Comparison of ENCODE assay signal across 11 cellular contexts in the genomic region with DNA sequence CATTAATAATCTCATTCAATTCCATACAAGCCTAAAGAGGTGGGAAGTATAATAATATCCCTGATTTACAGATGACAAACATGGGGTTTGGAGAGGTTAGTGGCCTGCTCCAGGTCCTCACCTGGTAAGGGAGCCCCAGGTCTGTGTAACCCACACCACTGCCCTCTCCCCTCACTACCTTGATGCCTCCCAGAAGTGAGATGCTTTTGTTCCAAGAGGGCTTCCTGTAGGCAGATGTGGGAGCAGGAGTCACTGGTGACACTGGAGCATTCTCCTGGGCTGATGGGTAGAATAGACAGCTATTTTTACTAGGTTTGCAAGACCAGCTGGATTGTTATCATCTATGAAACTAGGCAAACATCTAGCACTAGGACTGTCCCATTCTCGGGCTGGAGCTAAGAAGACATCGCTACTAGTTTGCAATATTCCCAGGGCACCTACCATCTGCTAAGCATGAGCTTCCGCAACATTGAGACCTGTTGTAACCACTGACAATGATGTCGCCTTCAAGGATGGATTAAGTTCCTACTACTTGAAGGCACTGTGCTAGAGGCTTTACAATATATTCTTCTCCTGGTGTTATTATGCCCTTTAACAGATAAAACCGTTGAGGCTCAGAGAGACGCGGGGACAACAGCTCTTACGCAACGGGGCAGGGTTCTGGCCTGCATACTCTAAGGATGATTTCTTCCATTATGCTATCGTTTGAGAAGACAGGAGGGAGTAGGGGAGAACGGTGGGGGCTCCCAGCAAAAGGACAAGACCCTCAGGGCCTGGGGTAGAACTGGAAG. TPM values are rescaled to one million over a fixed set of nuclear protein-coding genes. Genes with fewer than 3 reads are reported as not detected.
A peak's percentile ranks its signal among the peaks of the same experiment; 100 is the strongest.
DNase-seq lines count a peak whose midpoint lies in the region; ATAC-seq, FAIRE-seq and TF ChIP-seq lines count a peak whose summit lies in the region.
"Had no signal": no experiment of that assay in that cellular context is flagged by ENCODE, and none has a peak within 500 bp of the region (broad histone marks: within the 10 kb centered on the region; RNA-seq: fewer than 3 reads in every experiment).

No MANE protein-coding gene starts in this region.

- peak overlapping the region; percentile 10 for H3K4me3 Mint-ChIP-seq in activated CD4-positive, alpha-beta T cell treated with anti-CD3 and anti-CD28 coated beads, Interleukin-2, amount 10 ng/mL, durations not matched to agents 24 days and 14 days
- H3K4me3 Mint-ChIP-seq in H9 (peak overlapping the region in 1 of 2 experiments; percentile 59; a peak in 2 of 5 replicates), endodermal cell (no peak overlapping the region)

- H3K14ac ChIP-seq in H9 (ENCODE audit: insufficient read depth, low read length): no peak overlapping the region

- no peak for TF ChIP-seq POLR2A in GM12878 (IDR thresholded peaks at IDR 0.05; ENCODE audit: low read depth, low read length)

- H3K79me2 ChIP-seq in H9 (ENCODE audit: insufficient read depth, low read length) (no peaks in the 10 kb centered on the region), GM12878 (ENCODE audit: control insufficient read depth, insufficient read depth, low read length) (no peaks in the 10 kb centered on the region), osteoblast (ENCODE audit: insufficient read depth, low read length) (no peaks in the 10 kb centered on the region)

- H4K20me1 ChIP-seq in H9 (ENCODE audit: control insufficient read depth, insufficient read depth, insufficient read length) (no peaks in the 10 kb centered on the region), GM12878 (ENCODE audit: control insufficient read depth, insufficient read depth) (no peaks in the 10 kb centered on the region), osteoblast (ENCODE audit: insufficient read depth, low read length) (no peaks in the 10 kb centered on the region)

- no peak overlapping the region for H2BK120ac ChIP-seq in H9 (ENCODE audit: low read depth, low read length, poor library complexity, severe bottlenecking)

- no peak overlapping the region for H4K91ac ChIP-seq in H9 (ENCODE audit: insufficient read length, low read depth, low read length)

- no CpG with 5 or more reads among the region's 11 CpGs for WGBS in H9 (ENCODE audit: extremely low coverage, insufficient read length, low lambda C conversion rate)
- 65% methylated on average over 11 of the region's 11 CpGs for WGBS in GM12878 (ENCODE audit: insufficient coverage, insufficient replicate concordance, low lambda C conversion rate, missing lambda C conversion rate)
- 74 to 83% methylated on average over 10 to 11 of the region's 11 CpGs for WGBS in endodermal cell (ENCODE audit: insufficient coverage in 1 of 2, insufficient read length in 1 of 2), 2 experiments

- H2AK5ac ChIP-seq in H9 (ENCODE audit: insufficient read length, low read length): no peak overlapping the region

- H2BK15ac ChIP-seq in H9 (ENCODE audit: low read depth, low read length): no peak overlapping the region

- H3K56ac ChIP-seq in H9 (ENCODE audit: insufficient read length, low read depth, low read length): no peak overlapping the region

- in situ Hi-C loops in GM12878 (cut with MboI): loop anchor here (5.0 kb wide), 1 partner anchor 333 kb away; no protein-coding TSS in a partner anchor

- H3K23ac ChIP-seq in H9 (ENCODE audit: insufficient read length, low read depth, low read length): no peak overlapping the region

- H3K27ac Mint-ChIP-seq in activated CD4-positive, alpha-beta T cell treated with anti-CD3 and anti-CD28 coated beads, Interleukin-2, amount 10 ng/mL, durations not matched to agents 24 days and 14 days: no peak overlapping the region
- H3K27ac Mint-ChIP-seq in H9 (no peak overlapping the region; a peak in 1 of 7 replicates), endodermal cell (no peak overlapping the region)
- H3K27ac Mint-ChIP-seq: activated naive CD8-positive, alpha-beta T cell had no signal

- H3K36me3 ChIP-seq in GM12878 (ENCODE audit: control insufficient read depth in 2 of 2, insufficient read depth in 2 of 2, low read length in 1 of 2) (no peaks in the 10 kb centered on the region), osteoblast (ENCODE audit: insufficient read depth, low read length) (no peaks in the 10 kb centered on the region), endodermal cell (ENCODE audit: control insufficient read depth, insufficient read depth, low read length) (no peaks in the 10 kb centered on the region)

- peaks cover 23% of the 10 kb centered on the region for H3K4me1 Mint-ChIP-seq in activated CD4-positive, alpha-beta T cell treated with anti-CD3 and anti-CD28 coated beads, Interleukin-2, amount 10 ng/mL, durations not matched to agents 24 days and 14 days
- H3K4me1 Mint-ChIP-seq in H9 (peaks cover 14 to 17% of the 10 kb centered on the region in 2 experiments), endodermal cell (peaks cover 30% of the 10 kb centered on the region)

- H3K27me3 Mint-ChIP-seq in activated CD4-positive, alpha-beta T cell treated with anti-CD3 and anti-CD28 coated beads, Interleukin-2, amount 10 ng/mL, durations not matched to agents 24 days and 14 days: peaks cover 30% of the 10 kb centered on the region
- peaks cover 43% of the 10 kb centered on the region for H3K27me3 Mint-ChIP-seq in H9 (ENCODE audit: low read depth)
- H3K27me3 Mint-ChIP-seq in endodermal cell (ENCODE audit: insufficient read depth): peaks cover 31% of the 10 kb centered on the region
- H3K27me3 Mint-ChIP-seq: activated naive CD8-positive, alpha-beta T cell had no signal

- no peak for ATAC-seq in GM12878

- no peak for TF ChIP-seq CTCF in H9 (conservative IDR thresholded peaks at IDR 0.05)
- no peak for TF ChIP-seq CTCF in GM12878 (IDR thresholded peaks at IDR 0.05 in 2 of 3, conservative IDR thresholded peaks at IDR 0.05 in 1 of 3; ENCODE audit: control insufficient read depth in 2 of 3, extremely low read depth in 1 of 3, insufficient read depth in 1 of 3, low read depth in 3 of 3, low read length in 3 of 3)
- TF ChIP-seq CTCF in osteoblast (IDR thresholded peaks at IDR 0.05; ENCODE audit: extremely low read depth, low read depth, low read length): no peak
- no peak for TF ChIP-seq CTCF in endodermal cell (conservative IDR thresholded peaks at IDR 0.05)

- H2BK20ac ChIP-seq in H9 (ENCODE audit: low read depth, low read length, poor library complexity, severe bottlenecking): no peak overlapping the region

- DNase-seq in activated CD4-positive, alpha-beta T cell treated with anti-CD3 and anti-CD28 coated beads, Interleukin-2, amount 10 ng/mL, durations not matched to agents 24 days and 14 days: no peak
- no peak for DNase-seq in activated CD4-positive, alpha-beta T cell treated with anti-CD3 and anti-CD28 coated beads for 48 hours
- DNase-seq in H9: peak; percentile 3
- no peak for DNase-seq in GM12878 (ENCODE audit: low read depth, low spot score)
- no peak for DNase-seq in osteoblast (ENCODE audit: insufficient read length, low spot score, missing footprints)
- no peak for DNase-seq in NCI-H1436 (lab: John Stamatoyannopoulos, UW)
- DNase-seq in NCI-H2029 (lab: John Stamatoyannopoulos, UW): no peak
- DNase-seq in endodermal cell: no peak
- DNase-seq: NCI-H187 treated with DMSO at 0.1 percent for 48 hours had no signal

- CTCF ChIA-PET in GM12878 (lab: Yijun Ruan, JAX): interaction anchor here (0.6 to 5.6 kb wide), 77 partner anchors 8 to 983 kb away, joined by 3 to 103 read pairs (median 5); partner anchors contain the start of genes ATF3, BATF3, NSL1 and TATDN3

- no peak for TF ChIP-seq RAD21 in GM12878 (IDR thresholded peaks at IDR 0.05; ENCODE audit: insufficient read depth, low read depth, low read length)

- no peak for TF ChIP-seq EP300 in GM12878 (IDR thresholded peaks at IDR 0.05; ENCODE audit: borderline replicate concordance in 1 of 2, control insufficient read depth in 1 of 2, low read depth in 2 of 2, low read length in 2 of 2)

- H2BK5ac ChIP-seq in H9 (ENCODE audit: insufficient read length, low read length): no peak overlapping the region

- no TSS peak for BruUV-seq in GM12878 (replicated peaks; lab: Mats Ljungman, UMichigan)

- RAD21 ChIA-PET in GM12878 (lab: Charles Lee; ENCODE audit: unreplicated experiment): interaction anchor here (0.6 to 5.3 kb wide), 55 partner anchors 9 to 984 kb away, joined by 3 to 66 read pairs (median 5); partner anchors contain the start of genes ATF3 and BATF3

- H2AFZ ChIP-seq in H9 (ENCODE audit: low read length) (no peak overlapping the region), GM12878 (ENCODE audit: control insufficient read depth, low read depth, low read length) (peak overlapping the region; percentile 89; the same call in 1 of the 2 replicates), osteoblast (ENCODE audit: low read length) (no peak overlapping the region)

- H3K27ac ChIP-seq in H9 (ENCODE audit: insufficient read length, low read depth, low read length) (no peak overlapping the region), GM12878 (ENCODE audit: control insufficient read depth, insufficient read depth) (no peak overlapping the region), osteoblast (ENCODE audit: low read depth, low read length) (no peak overlapping the region), endodermal cell (ENCODE audit: low read depth, low read length) (no peak overlapping the region)

- no peak overlapping the region for H3T11ph ChIP-seq in H9 (ENCODE audit: low read length)

- no peak overlapping the region for H4K5ac ChIP-seq in H9 (ENCODE audit: insufficient read length, low read depth, low read length)

- no peaks in the 10 kb centered on the region for H3K79me1 ChIP-seq in H9 (ENCODE audit: insufficient read depth, low read depth, low read length, poor library complexity, severe bottlenecking)

- SMC1A ChIA-PET in GM12878 (lab: Charles Lee; ENCODE audit: uncharacterized antibody, unreplicated experiment): interaction anchor here (0.5 to 5.7 kb wide), 44 partner anchors 9 to 1011 kb away, joined by 3 to 80 read pairs (median 5); partner anchors contain the start of genes BATF3, NSL1 and TATDN3

- H3K4me3 ChIP-seq in GM12878: no peak overlapping the region
- no peak overlapping the region for H3K4me3 ChIP-seq in osteoblast (ENCODE audit: insufficient read depth, low read length)
- no peak overlapping the region for H3K4me3 ChIP-seq in endodermal cell (ENCODE audit: low read length)

- POLR2A ChIA-PET in GM12878 (lab: Charles Lee): interaction anchor here (0.5 to 1.6 kb wide), 2 partner anchors 187 to 880 kb away, joined by 3 to 4 read pairs; no protein-coding TSS in a partner anchor

- H3K9ac ChIP-seq in H9 (ENCODE audit: extremely low read depth, insufficient read length, low read length) (no peak overlapping the region), GM12878 (ENCODE audit: control insufficient read depth, insufficient read depth, low read length) (no peak overlapping the region), endodermal cell (ENCODE audit: extremely low read depth, low read length, poor library complexity, severe bottlenecking) (no peak overlapping the region)

- H3K36me3 Mint-ChIP-seq in activated CD4-positive, alpha-beta T cell treated with anti-CD3 and anti-CD28 coated beads, Interleukin-2, amount 10 ng/mL, durations not matched to agents 24 days and 14 days (ENCODE audit: low read depth): no peaks in the 10 kb centered on the region
- H3K36me3 Mint-ChIP-seq in H9 (ENCODE audit: insufficient read depth in 1 of 3, low read depth in 3 of 3): peaks cover 0 to 6% (median 0%) of the 10 kb centered on the region in 3 experiments; a peak in 2 of 7 replicates
- H3K36me3 Mint-ChIP-seq in endodermal cell (ENCODE audit: low read depth): no peaks in the 10 kb centered on the region
- H3K36me3 Mint-ChIP-seq: activated naive CD8-positive, alpha-beta T cell had no signal

- H3K9me3 Mint-ChIP-seq in activated CD4-positive, alpha-beta T cell treated with anti-CD3 and anti-CD28 coated beads, Interleukin-2, amount 10 ng/mL, durations not matched to agents 24 days and 14 days: no peaks in the 10 kb centered on the region
- H3K9me3 Mint-ChIP-seq in H9: peaks cover 0 to 5% of the 10 kb centered on the region in 2 experiments; a peak in 2 of 5 replicates
- H3K9me3 Mint-ChIP-seq in endodermal cell: peaks cover 6% of the 10 kb centered on the region

- no peak overlapping the region for H4K8ac ChIP-seq in H9 (replicated peaks; ENCODE audit: insufficient read length, low read depth, low read length)

- no peaks in the 10 kb centered on the region; the same call in 1 of the 2 replicates for H3K4me1 ChIP-seq in H9 (ENCODE audit: insufficient read depth, low read length)
- H3K4me1 ChIP-seq in GM12878 (ENCODE audit: control insufficient read depth, insufficient read depth, low read length): peaks cover 24% of the 10 kb centered on the region
- peaks cover 24% of the 10 kb centered on the region for H3K4me1 ChIP-seq in osteoblast (ENCODE audit: insufficient read depth, low read length)
- peaks cover 21% of the 10 kb centered on the region for H3K4me1 ChIP-seq in endodermal cell (ENCODE audit: control insufficient read depth, insufficient read depth, low read length)

- FAIRE-seq in GM12878 (lab: Jason Lieb, UNC): no peak
- FAIRE-seq: colon had no signal

- no peak overlapping the region for H2BK12ac ChIP-seq in H9 (ENCODE audit: insufficient read length, low read depth, low read length)

- intact Hi-C loops in activated CD4-positive, alpha-beta T cell treated with anti-CD3 and anti-CD28 coated beads, Interleukin-2, amount 10 ng/mL, durations not matched to agents 24 days and 14 days (cut with micrococcal nuclease): loop anchor here (1.0 kb wide), 4 partner anchors 35 to 331 kb away; partner anchors contain the start of gene BATF3
- intact Hi-C loops in GM12878 (cut with micrococcal nuclease; ENCODE audit: unreplicated experiment): loop anchor here (1.0 to 10.0 kb wide), 6 partner anchors 35 to 400 kb away; partner anchors contain the start of gene BATF3

- H3K27me3 ChIP-seq in H9 (ENCODE audit: insufficient read depth, low read length) (no peaks in the 10 kb centered on the region; the same call in 1 of the 2 replicates), GM12878 (replicated peaks in 1 of 2; ENCODE audit: control insufficient read depth in 2 of 2, insufficient read depth in 2 of 2, low read length in 1 of 2) (no peaks in the 10 kb centered on the region), osteoblast (ENCODE audit: insufficient read depth, low read length) (no peaks in the 10 kb centered on the region), endodermal cell (ENCODE audit: control insufficient read depth, insufficient read depth, low read length, poor library complexity, severe bottlenecking) (no peaks in the 10 kb centered on the region)

- H3K18ac ChIP-seq in H9 (ENCODE audit: insufficient read length, low read depth, low read length): no peak overlapping the region

- H3K9me3 ChIP-seq in H9 (ENCODE audit: control insufficient read depth, low read depth, low read length) (no peaks in the 10 kb centered on the region), GM12878 (replicated peaks; ENCODE audit: control insufficient read depth, insufficient read depth, low read length) (no peaks in the 10 kb centered on the region), osteoblast (ENCODE audit: low read depth, low read length) (no peaks in the 10 kb centered on the region), endodermal cell (ENCODE audit: control insufficient read depth, low read length) (no peaks in the 10 kb centered on the region)

- H3K23me2 ChIP-seq in H9 (ENCODE audit: insufficient read length, low read depth, low read length, poor library complexity, severe bottlenecking): no peaks in the 10 kb centered on the region

- H3K4ac ChIP-seq in H9 (ENCODE audit: low read depth, low read length): no peak overlapping the region

- no peak overlapping the region for H3K4me2 ChIP-seq in H9 (ENCODE audit: insufficient read depth, insufficient read length, low read length)
- 0 out of 2 replicates have a peak overlapping the region, but pooled peaks have one; percentile 5 for H3K4me2 ChIP-seq in GM12878 (ENCODE audit: control insufficient read depth, insufficient read depth)
- peak overlapping the region; percentile 85 for H3K4me2 ChIP-seq in osteoblast (ENCODE audit: insufficient read depth, low read length)

RNA-seq across cellular contexts. Expression of gene BATF3, which starts 35.0 kb away (rescaled TPM):
- 100.0 and 100 TPM in 2 replicates for total RNA-seq in activated CD4-positive, alpha-beta T cell treated with anti-CD3 and anti-CD28 coated beads, Interleukin-2, amount 10 ng/mL, durations not matched to agents 24 days and 14 days
- total RNA-seq in H9 (2021) (2.1 and 2.2 TPM in 2 replicates), GM12878 (2014; rRNA removed) (41.9 and 50.4 TPM in 2 replicates), GM12878 (2014; rRNA removed; fragmentation: Illumina TruSeq; extraction: Trizol) (28.7 and 30.6 TPM in 2 replicates), GM12878 (2021) (44.9 and 47.5 TPM in 2 replicates), osteoblast (0.36 and 0.59 TPM in 2 replicates), endodermal cell (1 to 10 TPM; 1.5 to 4.0 TPM)
- total RNA-seq in GM12878 (2013; cell fraction: nucleolus; rRNA removed): 10.3 and 10.7 TPM in 2 replicates
- 9.6 TPM for polyA plus RNA-seq in GM12878 (2011; ENCODE audit: low read depth)
- polyA plus RNA-seq in GM12878 (2011; rRNA removed) (15.1 and 25.6 TPM in 2 replicates), GM12878 (2014; fragmentation: Illumina TruSeq; extraction: Trizol) (7.6 and 31.1 TPM in 2 replicates), GM12878 (2014; fragmentation: Nextera tagmentation; extraction: Ambion mirVana) (10 to 100 TPM; 11.1 to 12.3 TPM), GM12878 (2014; rRNA removed) (56.7 and 56.8 TPM in 2 replicates), GM12878 (2016; fragmentation: Nextera tagmentation; extraction: Ambion mirVana) (10 to 100 TPM; 20.4 to 33.2 TPM)
- polyA plus RNA-seq in GM12878 (2011; cell fraction: cytosol; rRNA removed): 31.7 and 44.5 TPM in 2 replicates
- 26.0 and 28.6 TPM in 2 replicates for polyA plus RNA-seq in GM12878 (2011; cell fraction: nucleus; rRNA removed)
- 7.8 and 9.7 TPM in 2 replicates for polyA plus RNA-seq in GM12878 (2012)
- polyA minus RNA-seq in GM12878 (2011; rRNA and poly(A)+ RNA removed): 5.7 and 9.1 TPM in 2 replicates
- polyA minus RNA-seq in GM12878 (2011; cell fraction: cytosol; rRNA and poly(A)+ RNA removed): 4.2 and 4.8 TPM in 2 replicates
- 4.2 and 5.8 TPM in 2 replicates for polyA minus RNA-seq in GM12878 (2011; cell fraction: nucleus; rRNA and poly(A)+ RNA removed)
- polyA plus RNA-seq in endodermal cell (2013, experiment 1 of 2): 1.1 TPM
- 0.70 TPM for polyA plus RNA-seq in endodermal cell (2013, experiment 2 of 2)

RNA-seq across cellular contexts. Expression of gene ATF3, which starts 56.0 kb away (rescaled TPM):
- 21.2 and 29.5 TPM in 2 replicates for total RNA-seq in activated CD4-positive, alpha-beta T cell treated with anti-CD3 and anti-CD28 coated beads, Interleukin-2, amount 10 ng/mL, durations not matched to agents 24 days and 14 days
- total RNA-seq in H9 (2021) (11.3 and 14.7 TPM in 2 replicates), GM12878 (2014; rRNA removed) (7.3 and 8.1 TPM in 2 replicates), GM12878 (2014; rRNA removed; fragmentation: Illumina TruSeq; extraction: Trizol) (9.4 and 11.5 TPM in 2 replicates), GM12878 (2021) (9.5 and 11.2 TPM in 2 replicates), osteoblast (3.2 and 3.6 TPM in 2 replicates), endodermal cell (10 to 100 TPM; 12.6 to 24.0 TPM)
- total RNA-seq in GM12878 (2013; cell fraction: nucleolus; rRNA removed): 11.6 and 13.9 TPM in 2 replicates
- 24.4 TPM for polyA plus RNA-seq in GM12878 (2011; ENCODE audit: low read depth)
- polyA plus RNA-seq in GM12878 (2011; rRNA removed) (13.9 and 15.9 TPM in 2 replicates), GM12878 (2014; fragmentation: Illumina TruSeq; extraction: Trizol) (9.5 and 11.5 TPM in 2 replicates), GM12878 (2014; fragmentation: Nextera tagmentation; extraction: Ambion mirVana) (1 to 10 TPM; 3.0 to 3.4 TPM), GM12878 (2014; rRNA removed) (8.5 and 11.4 TPM in 2 replicates), GM12878 (2016; fragmentation: Nextera tagmentation; extraction: Ambion mirVana) (1 to 10 TPM; 5.6 to 6.7 TPM)
- polyA plus RNA-seq in GM12878 (2011; cell fraction: cytosol; rRNA removed): 8.8 and 10.4 TPM in 2 replicates
- polyA plus RNA-seq in GM12878 (2011; cell fraction: nucleus; rRNA removed): 15.9 and 21.2 TPM in 2 replicates
- 24.2 and 26.5 TPM in 2 replicates for polyA plus RNA-seq in GM12878 (2012)
- polyA minus RNA-seq in GM12878 (2011; rRNA and poly(A)+ RNA removed): 12.6 and 17.7 TPM in 2 replicates
- polyA minus RNA-seq in GM12878 (2011; cell fraction: cytosol; rRNA and poly(A)+ RNA removed): 4.6 and 6.1 TPM in 2 replicates
- 19.9 and 25.7 TPM in 2 replicates for polyA minus RNA-seq in GM12878 (2011; cell fraction: nucleus; rRNA and poly(A)+ RNA removed)
- polyA plus RNA-seq in endodermal cell (2013, experiment 1 of 2): 26.0 TPM
- polyA plus RNA-seq in endodermal cell (2013, experiment 2 of 2): 20.3 TPM
